38 cellular contexts compared by ENCODE assay signal in the genomic region with DNA sequence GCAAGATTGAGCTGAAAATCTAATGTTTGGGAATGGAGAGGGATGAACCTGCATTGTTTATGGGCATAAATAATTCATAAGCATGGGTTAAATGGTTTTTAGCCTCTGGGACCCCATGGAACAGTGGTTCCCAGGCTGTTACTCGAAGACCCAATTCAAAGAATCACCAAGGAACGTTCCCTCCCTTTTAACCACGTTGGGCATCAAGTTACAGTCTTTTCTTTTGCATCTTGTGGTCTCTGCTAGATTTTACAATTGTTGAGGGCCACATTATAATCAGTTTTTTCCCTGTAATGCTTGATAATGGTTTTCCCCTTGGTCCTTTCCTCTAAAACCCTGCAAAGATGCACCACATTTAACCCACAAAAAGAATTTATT. TPM values are rescaled to one million over a fixed set of nuclear protein-coding genes. Genes with fewer than 3 reads are reported as not detected.
"Had no signal": no experiment of that assay in that cellular context is flagged by ENCODE, and none has a peak within 500 bp of the region (broad histone marks: within the 10 kb centered on the region; RNA-seq: fewer than 3 reads in every experiment).

No MANE protein-coding gene starts in this region.

- H3K9me3 Mint-ChIP-seq: activated B cell treated with CpG ODN at 0.5 μM for 24 hours; activated CD4-positive, alpha-beta memory T cell treated with anti-CD3 and anti-CD28 coated beads for 36 hours; activated T-cell treated with anti-CD3 and anti-CD28 coated beads, Interleukin-2, amount 50 U/mL, for 4 hours had no signal

- H3K27me3 Mint-ChIP-seq: activated CD4-positive, alpha-beta memory T cell treated with anti-CD3 and anti-CD28 coated beads for 36 hours; activated CD4-positive, alpha-beta T cell treated with anti-CD3 and anti-CD28 coated beads, Interleukin-2, amount 10 ng/mL, durations not matched to agents 24 days and 14 days; activated T-helper 17 cell treated with anti-CD3 and anti-CD28 coated beads, Interleukin-2, amount 50 U/mL, for 72 hours; central memory CD8-positive, alpha-beta T cell had no signal

- H3K4me3 ChIP-seq: adrenal gland, body of pancreas, breast epithelium had no signal

- H3K27ac ChIP-seq: adrenal gland, body of pancreas, brain microvascular endothelial cell, breast epithelium, VCaP had no signal

- H3K27me3 ChIP-seq: adrenal gland, body of pancreas, brain microvascular endothelial cell, breast epithelium had no signal

- H3K36me3 Mint-ChIP-seq: activated CD4-positive, alpha-beta memory T cell treated with anti-CD3 and anti-CD28 coated beads for 36 hours; activated naive CD8-positive, alpha-beta T cell treated with anti-CD3 and anti-CD28 coated beads for 36 hours had no signal

- H3K4me1 Mint-ChIP-seq: activated B cell treated with CpG ODN at 0.5 μM for 24 hours; activated CD4-positive, alpha-beta T cell treated with anti-CD3 and anti-CD28 coated beads, Interleukin-2, amount 10 ng/mL, durations not matched to agents 24 days and 14 days; activated T-helper 17 cell treated with anti-CD3 and anti-CD28 coated beads, Interleukin-2, amount 50 U/mL, for 72 hours; central memory CD8-positive, alpha-beta T cell had no signal

- H3K4me3 Mint-ChIP-seq: activated B cell treated with CpG ODN at 0.5 μM for 24 hours; activated CD4-positive, alpha-beta memory T cell treated with anti-CD3 and anti-CD28 coated beads for 36 hours; activated CD4-positive, alpha-beta T cell treated with anti-CD3 and anti-CD28 coated beads, Interleukin-2, amount 10 ng/mL, durations not matched to agents 24 days and 14 days; activated CD8-positive, alpha-beta T cell treated with anti-CD3 and anti-CD28 coated beads for 36 hours; activated naive CD4-positive, alpha-beta T cell treated with anti-CD3 and anti-CD28 coated beads for 36 hours; activated naive CD8-positive, alpha-beta T cell treated with anti-CD3 and anti-CD28 coated beads for 36 hours; activated T-cell treated with anti-CD3 and anti-CD28 coated beads, Interleukin-2, amount 50 U/mL, for 4 hours; activated T-cell treated with anti-CD3 and anti-CD28 coated beads, Interleukin-2, amount 50 U/mL, for 72 hours; activated T-helper 1 cell treated with anti-CD3 and anti-CD28 coated beads, Interleukin-12 subunit alpha, Interleukin-12 subunit beta, Interleukin-2, Interleukin-4 antibody, amounts not matched to agents 30 ng/mL and 10 ng/mL and 1 ng/mL, durations not matched to agents 14 hours and 24 hours and 36 hours; activated T-helper 17 cell treated with anti-CD3 and anti-CD28 coated beads, Interleukin-2, amount 50 U/mL, for 72 hours; central memory CD8-positive, alpha-beta T cell; T-helper 1 cell treated with Interleukin-12 subunit alpha and Interleukin-12 subunit beta and Interleukin-4 antibody, amounts not matched to agents 30 μg/mL and 1 μg/mL, for 36 hours; T-helper 2 cell treated with Interferon-gamma antibody and Interleukin-4, amounts not matched to agents 5 μg/mL and 100 μg/mL, for 36 hours had no signal

- H3K9me3 ChIP-seq: adrenal gland, body of pancreas had no signal

- DNase-seq: activated B cell treated with CpG ODN at 0.5 μM for 24 hours; activated CD4-positive, alpha-beta memory T cell treated with anti-CD3 and anti-CD28 coated beads for 36 hours; activated CD4-positive, alpha-beta T cell treated with anti-CD3 and anti-CD28 coated beads for 4 hours; activated CD4-positive, alpha-beta T cell treated with anti-CD3 and anti-CD28 coated beads, Interleukin-2, amount 10 ng/mL, durations not matched to agents 24 days and 14 days; activated CD4-positive, alpha-beta T cell treated with anti-CD3 and anti-CD28 coated beads, Interleukin-2, amount 50 U/mL, for 1 hour; activated CD4-positive, alpha-beta T cell treated with anti-CD3 and anti-CD28 coated beads, Interleukin-2, amount 50 U/mL, for 4 hours; activated CD4-positive, CD25-positive, alpha-beta regulatory T cell treated with anti-CD3 and anti-CD28 coated beads, Interleukin-2, amount 50 U/mL, for 72 hours; activated CD8-positive, alpha-beta memory T cell treated with anti-CD3 and anti-CD28 coated beads, Interleukin-2, amount 50 U/mL, for 4 hours; activated CD8-positive, alpha-beta T cell treated with anti-CD3 and anti-CD28 coated beads for 36 hours; activated effector memory CD4-positive, alpha-beta T cell treated with anti-CD3 and anti-CD28 coated beads, Interleukin-2, amount 50 U/mL, for 16 hours; activated gamma-delta T cell treated with Interleukin-2 at 50 U/mL for 16 hours; activated naive CD4-positive, alpha-beta T cell; activated naive CD4-positive, alpha-beta T cell treated with anti-CD3 and anti-CD28 coated beads for 36 hours; activated naive CD4-positive, alpha-beta T cell treated with anti-CD3 and anti-CD28 coated beads, Interleukin-2, amount 50 U/mL, for 16 hours; activated naive CD8-positive, alpha-beta T cell treated with anti-CD3 and anti-CD28 coated beads for 36 hours; activated T-cell treated with anti-CD3 and anti-CD28 coated beads for 4 hours; activated T-cell treated with anti-CD3 and anti-CD28 coated beads, Interleukin-2, amount 50 U/mL, for 1 hour; activated T-cell treated with anti-CD3 and anti-CD28 coated beads, Interleukin-2, amount 50 U/mL, for 4 hours; activated T-cell treated with anti-CD3 and anti-CD28 coated beads, Interleukin-2, amount 50 U/mL, for 72 hours; adrenal gland; amniotic stem cell; aorta; body of pancreas; brain microvascular endothelial cell; T-helper 1 cell; T-helper 2 cell; T-helper 9 cell had no signal

- H3K36me3 ChIP-seq: adrenal gland, brain microvascular endothelial cell, breast epithelium had no signal

- ATAC-seq: activated CD8-positive, alpha-beta T cell treated with anti-CD3 and anti-CD28 coated beads for 36 hours; activated naive CD4-positive, alpha-beta T cell treated with anti-CD3 and anti-CD28 coated beads, Interleukin-2, amount 50 U/mL, for 72 hours; activated T-cell treated with anti-CD3 and anti-CD28 coated beads, Interleukin-2, amount 50 U/mL, for 4 hours; activated T-cell treated with anti-CD3 and anti-CD28 coated beads, Interleukin-2, amount 50 U/mL, for 72 hours; activated T-helper 17 cell treated with anti-CD3 and anti-CD28 coated beads, Interleukin-2, amount 50 U/mL, for 72 hours; body of pancreas had no signal

- H3K27ac Mint-ChIP-seq: activated B cell treated with CpG ODN at 0.5 μM for 24 hours; activated CD4-positive, alpha-beta memory T cell treated with anti-CD3 and anti-CD28 coated beads for 36 hours; activated CD4-positive, alpha-beta T cell treated with anti-CD3 and anti-CD28 coated beads, Interleukin-2, amount 10 ng/mL, durations not matched to agents 24 days and 14 days; activated CD8-positive, alpha-beta T cell treated with anti-CD3 and anti-CD28 coated beads for 36 hours; activated naive CD4-positive, alpha-beta T cell treated with anti-CD3 and anti-CD28 coated beads for 36 hours; activated naive CD4-positive, alpha-beta T cell treated with anti-CD3 and anti-CD28 coated beads, Interleukin-2, amount 50 U/mL, for 72 hours; activated naive CD8-positive, alpha-beta T cell treated with anti-CD3 and anti-CD28 coated beads for 36 hours; activated T-cell treated with anti-CD3 and anti-CD28 coated beads, Interleukin-2, amount 50 U/mL, for 72 hours; activated T-helper 1 cell treated with anti-CD3 and anti-CD28 coated beads, Interleukin-12 subunit alpha, Interleukin-12 subunit beta, Interleukin-2, Interleukin-4 antibody, amounts not matched to agents 30 ng/mL and 10 ng/mL and 1 ng/mL, durations not matched to agents 14 hours and 24 hours and 36 hours; activated T-helper 17 cell treated with anti-CD3 and anti-CD28 coated beads, Interleukin-2, amount 50 U/mL, for 72 hours; T-helper 1 cell treated with Interleukin-12 subunit alpha and Interleukin-12 subunit beta and Interleukin-4 antibody, amounts not matched to agents 30 μg/mL and 1 μg/mL, for 36 hours; T-helper 2 cell treated with Interferon-gamma antibody and Interleukin-4, amounts not matched to agents 5 μg/mL and 100 μg/mL, for 36 hours had no signal

- H3K4me1 ChIP-seq: adrenal gland, body of pancreas, breast epithelium had no signal

RNA-seq across cellular contexts. Expression of a gene that starts 2.5 kb away (rescaled TPM):
- total RNA-seq: activated B cell treated with CpG ODN at 0.5 μM for 24 hours; activated CD4-positive, alpha-beta memory T cell treated with anti-CD3 and anti-CD28 coated beads for 36 hours; activated CD4-positive, alpha-beta T cell treated with anti-CD3 and anti-CD28 coated beads, Interleukin-2, amount 10 ng/mL, durations not matched to agents 24 days and 14 days; activated CD8-positive, alpha-beta memory T cell treated with anti-CD3 and anti-CD28 coated beads for 36 hours; activated naive CD4-positive, alpha-beta T cell treated with anti-CD3 and anti-CD28 coated beads, Interleukin-2, amount 50 U/mL, for 72 hours; activated naive CD8-positive, alpha-beta T cell treated with anti-CD3 and anti-CD28 coated beads for 36 hours; activated T-helper 1 cell treated with anti-CD3 and anti-CD28 coated beads, Interleukin-12 subunit alpha, Interleukin-12 subunit beta, Interleukin-2, Interleukin-4 antibody, amounts not matched to agents 30 ng/mL and 10 ng/mL and 1 ng/mL, durations not matched to agents 14 hours and 24 hours and 36 hours; activated T-helper 17 cell treated with anti-CD3 and anti-CD28 coated beads, Interleukin-2, amount 50 U/mL, for 72 hours; astrocyte; chondrocyte had no signal
- polyA plus RNA-seq: aorta had no signal
